Comparison of ENCODE assay signal across 8 cellular contexts in genomic region chr2:202911513-202912341, GRCh38. TPM values are rescaled to one million over a fixed set of nuclear protein-coding genes. Genes with fewer than 3 reads are reported as not detected.
A peak's percentile ranks its signal among the peaks of the same experiment; 100 is the strongest.
DNase-seq lines count a peak whose midpoint lies in the region; ATAC-seq and TF ChIP-seq lines count a peak whose summit lies in the region.

Gene CARF, plus strand, starts transcription at chr2:202912275. Its CDS starts 29,628 bp downstream, at chr2:202941903.
Gene WDR12, minus strand, starts transcription at chr2:202911673. Its CDS starts 197 bp downstream, at chr2:202911476.

- H3K27me3 Mint-ChIP-seq in GM23338 (ENCODE audit: insufficient read depth, low read depth, poor library complexity) (no peaks in the 10 kb centered on the region), naive B cell (no peaks in the 10 kb centered on the region)

- peaks cover 5% of the 10 kb centered on the region; the same call in 2 of the 3 replicates for H3K4me1 Mint-ChIP-seq in GM23338
- peaks cover 15 to 20% (median 17%) of the 10 kb centered on the region in 3 donors for H3K4me1 Mint-ChIP-seq in naive B cell
- H3K4me1 Mint-ChIP-seq in stimulated activated effector memory CD8-positive, alpha-beta T cell treated with anti-CD3 and anti-CD28 coated beads, Interleukin-12 subunit alpha, Interleukin-12 subunit beta, amount 100 ng/mL, for 72 hours, result peaks cover 29% of the 10 kb centered on the region

- H3K9ac ChIP-seq in fibroblast of lung (ENCODE audit: insufficient read depth, low read length), result peak within 1 kb of the TSS; percentile 68

- H3K36me3 Mint-ChIP-seq in GM23338 (ENCODE audit: low read depth) (peaks cover 27% of the 10 kb centered on the region), naive B cell (no peaks in the 10 kb centered on the region)
- H3K36me3 Mint-ChIP-seq in stimulated activated effector memory CD8-positive, alpha-beta T cell treated with anti-CD3 and anti-CD28 coated beads, Interleukin-12 subunit alpha, Interleukin-12 subunit beta, amount 100 ng/mL, for 72 hours, result peaks cover 22% of the 10 kb centered on the region

- no peaks in the 10 kb centered on the region for H3K4me1 ChIP-seq in GM23338 (ENCODE audit: insufficient read depth)
- H3K4me1 ChIP-seq in fibroblast of lung (ENCODE audit: control insufficient read depth, extremely low read depth, insufficient read depth, low read length), result no peaks in the 10 kb centered on the region

- H4K20me1 ChIP-seq in GM23338 (replicated peaks; ENCODE audit: insufficient read depth), result peaks cover 15% of the 10 kb centered on the region; the same call in 1 of the 2 replicates
- H4K20me1 ChIP-seq in fibroblast of lung (ENCODE audit: control insufficient read depth, extremely low read depth, insufficient read depth, low read length), result no peaks in the 10 kb centered on the region

- H3K9me2 ChIP-seq in GM23338 (ENCODE audit: insufficient read depth), result no peaks in the 10 kb centered on the region

- H2AFZ ChIP-seq in GM23338 (peak within 1 kb of the TSS; percentile 85), fibroblast of lung (ENCODE audit: low read length) (peak within 1 kb of the TSS; percentile 99)

- H3K4me3 Mint-ChIP-seq in GM23338, result peak within 1 kb of the TSS; percentile 100
- peak within 1 kb of the TSS; percentile 85 to 100 (median 98) for H3K4me3 Mint-ChIP-seq in naive B cell
- peak within 1 kb of the TSS; percentile 89 for H3K4me3 Mint-ChIP-seq in stimulated activated effector memory CD8-positive, alpha-beta T cell treated with anti-CD3 and anti-CD28 coated beads, Interleukin-12 subunit alpha, Interleukin-12 subunit beta, amount 100 ng/mL, for 72 hours

- H3K4me2 ChIP-seq in GM23338 (peak within 1 kb of the TSS; percentile 93), fibroblast of lung (ENCODE audit: extremely low read depth, insufficient read depth, low read length) (peak within 1 kb of the TSS; percentile 91)

- H3K27me3 ChIP-seq in GM23338 (ENCODE audit: insufficient read depth) (no peaks in the 10 kb centered on the region), fibroblast of lung (ENCODE audit: control insufficient read depth, insufficient read depth, low read length) (no peaks in the 10 kb centered on the region)

- H3K79me2 ChIP-seq in GM23338 (replicated peaks; ENCODE audit: insufficient read depth), result peaks cover 47% of the 10 kb centered on the region
- H3K79me2 ChIP-seq in fibroblast of lung (ENCODE audit: control insufficient read depth, insufficient read depth, low read length), result peaks cover 33% of the 10 kb centered on the region

- H3F3A ChIP-seq in GM23338 (replicated peaks; ENCODE audit: low read depth), result no peaks in the 10 kb centered on the region

- H3K9me3 Mint-ChIP-seq in GM23338 (peaks cover 3% of the 10 kb centered on the region; the same call in 1 of the 3 replicates), naive B cell (no peaks in the 10 kb centered on the region)
- H3K9me3 Mint-ChIP-seq in stimulated activated effector memory CD8-positive, alpha-beta T cell treated with anti-CD3 and anti-CD28 coated beads, Interleukin-12 subunit alpha, Interleukin-12 subunit beta, amount 100 ng/mL, for 72 hours, result no peaks in the 10 kb centered on the region

- no peaks in the 10 kb centered on the region for H3K9me3 ChIP-seq in fibroblast of lung (ENCODE audit: control insufficient read depth, insufficient read depth, low read depth, low read length)

- H3K4me3 ChIP-seq in GM23338 (peak within 1 kb of the TSS; percentile 78), fibroblast of lung (replicated peaks in 1 of 4; ENCODE audit: control extremely low read depth in 1 of 4, insufficient read depth in 1 of 4, low read depth in 3 of 4, low read length in 4 of 4) (peak within 1 kb of the TSS; percentile 85 to 99 (median 94))

- H3K27ac ChIP-seq in GM23338 (ENCODE audit: low read depth) (peak within 1 kb of the TSS; percentile 93), fibroblast of lung (ENCODE audit: insufficient read depth, low read length) (peak within 1 kb of the TSS; percentile 81)

- peaks cover 3% of the 10 kb centered on the region; the same call in 1 of the 2 replicates for H3K36me3 ChIP-seq in GM23338 (ENCODE audit: insufficient read depth)
- no peaks in the 10 kb centered on the region for H3K36me3 ChIP-seq in fibroblast of lung (ENCODE audit: control insufficient read depth, insufficient read depth, low read length)

- TF ChIP-seq CTCF in GM23338 (conservative IDR thresholded peaks at IDR 0.05; ENCODE audit: low read depth in 2 of 2) (no peak), fibroblast of lung (conservative IDR thresholded peaks at IDR 0.05 in 1 of 2, IDR thresholded peaks at IDR 0.05 in 1 of 2; ENCODE audit: low read depth in 1 of 2, low read length in 2 of 2) (no peak)

- DNase-seq in Daoy (ENCODE audit: low read depth), result peak; percentile 94
- peak; percentile 97 for DNase-seq in GM23338 (ENCODE audit: low spot score)
- DNase-seq in Kasumi-1 (lab: John Stamatoyannopoulos, UW), result peak; percentile 99 to 100
- peak; percentile 94 for DNase-seq in RKO (ENCODE audit: low spot score)
- peak; percentile 74 to 79 for DNase-seq in activated T-helper 1 cell treated with anti-CD3 and anti-CD28 coated beads, Interleukin-2, amount 50 U/mL, for 16 hours (ENCODE audit: low read depth in 1 of 2, low spot score in 1 of 2)
- DNase-seq in fibroblast of lung (ENCODE audit: low read depth in 2 of 2), result peak; percentile 95 to 96
- DNase-seq in naive B cell, result peak; percentile 93
- DNase-seq in stimulated activated effector memory CD8-positive, alpha-beta T cell treated with anti-CD3 and anti-CD28 coated beads, Interleukin-12 subunit alpha, Interleukin-12 subunit beta, amount 100 ng/mL, for 72 hours (ENCODE audit: low spot score in 2 of 2), result peak; percentile 70 to 92

- H3K27ac Mint-ChIP-seq in GM23338 (peak within 1 kb of the TSS; percentile 99), naive B cell (peak within 1 kb of the TSS; percentile 88 to 99 (median 98))
- peak within 1 kb of the TSS; percentile 94 for H3K27ac Mint-ChIP-seq in stimulated activated effector memory CD8-positive, alpha-beta T cell treated with anti-CD3 and anti-CD28 coated beads, Interleukin-12 subunit alpha, Interleukin-12 subunit beta, amount 100 ng/mL, for 72 hours

- ATAC-seq in GM23338 (peak; percentile 88), naive B cell (ENCODE audit: low read depth in 2 of 2) (peak; percentile 83 to 84)
- peak; percentile 94 for ATAC-seq in stimulated activated effector memory CD8-positive, alpha-beta T cell treated with anti-CD3 and anti-CD28 coated beads, Interleukin-12 subunit alpha, Interleukin-12 subunit beta, amount 100 ng/mL, for 72 hours

TF ChIP-seq in GM23338, 12 proteins besides CTCF, POLR2A, EP300 and RAD21:
- TF ChIP-seq POLR2AphosphoS5 (IDR thresholded peaks at IDR 0.05; ENCODE audit: low read depth), result peak; percentile 93
- TF ChIP-seq ETS1 (IDR thresholded peaks at IDR 0.05), result peak; percentile 84
- no peak for TF ChIP-seq CREB1 (CRISPR knock-in tag; IDR thresholded peaks at IDR 0.05; ENCODE audit: low read depth)

RNA-seq across cellular contexts. Expression of gene CARF, which starts in this region (rescaled TPM):
- 4.9 and 5.8 TPM in 2 replicates for total RNA-seq in Daoy (2014; rRNA removed; shearing (Covaris generic))
- total RNA-seq in GM23338 (2014; rRNA removed; shearing (Covaris generic)), result 1.6 and 3.3 TPM in 2 replicates
- 1.1 and 1.7 TPM in 2 replicates for polyA plus RNA-seq in GM23338 (2016; fragmentation: Nextera tagmentation; extraction: Ambion mirVana)
- 7.4 and 8.6 TPM in 2 replicates for total RNA-seq in fibroblast of lung
- polyA plus RNA-seq in fibroblast of lung, result 3.7 and 7.2 TPM in 2 replicates
- 1.7 and 2.8 TPM in 2 replicates for polyA plus RNA-seq in fibroblast of lung (2012)
- 0.51 and 6.3 TPM in 2 replicates for polyA minus RNA-seq in fibroblast of lung (ENCODE audit: low replicate concordance)
- 10 to 100 TPM in 1 of 6 donors, 1 to 10 TPM in 4, under 1 TPM in 1; 0.32 to 10.9 (median 7.2) TPM for polyA plus RNA-seq in naive B cell (ENCODE audit: low read depth in 6 of 6)

RNA-seq across cellular contexts. Expression of gene WDR12, which starts in this region (rescaled TPM):
- total RNA-seq in Daoy (2014; rRNA removed; shearing (Covaris generic)), result 110 and 112 TPM in 2 replicates
- total RNA-seq in GM23338 (2014; rRNA removed; shearing (Covaris generic)), result 98.1 and 118 TPM in 2 replicates
- 233 and 240 TPM in 2 replicates for polyA plus RNA-seq in GM23338 (2016; fragmentation: Nextera tagmentation; extraction: Ambion mirVana)
- 26.4 and 31.1 TPM in 2 replicates for total RNA-seq in fibroblast of lung
- 35.1 and 42.3 TPM in 2 replicates for polyA plus RNA-seq in fibroblast of lung
- 33.0 and 44.7 TPM in 2 replicates for polyA plus RNA-seq in fibroblast of lung (2012)
- 3.3 and 13.1 TPM in 2 replicates for polyA minus RNA-seq in fibroblast of lung (ENCODE audit: low replicate concordance)
- 10 to 100 TPM in 5 of 6 donors, 1 to 10 TPM in 1; 7.1 to 18.6 (median 12.8) TPM for polyA plus RNA-seq in naive B cell (ENCODE audit: low read depth in 6 of 6)

Comparison
In these comparisons a context has a peak if more than half of its experiments do, and no peak if none do; other contexts are left out.
1. Peak in every context shown above with its lines: DNase-seq, ATAC-seq, H3K4me3 ChIP-seq and H3K27ac ChIP-seq.